Comparison of ENCODE assay signal across 1 cellular context in the genomic region with DNA sequence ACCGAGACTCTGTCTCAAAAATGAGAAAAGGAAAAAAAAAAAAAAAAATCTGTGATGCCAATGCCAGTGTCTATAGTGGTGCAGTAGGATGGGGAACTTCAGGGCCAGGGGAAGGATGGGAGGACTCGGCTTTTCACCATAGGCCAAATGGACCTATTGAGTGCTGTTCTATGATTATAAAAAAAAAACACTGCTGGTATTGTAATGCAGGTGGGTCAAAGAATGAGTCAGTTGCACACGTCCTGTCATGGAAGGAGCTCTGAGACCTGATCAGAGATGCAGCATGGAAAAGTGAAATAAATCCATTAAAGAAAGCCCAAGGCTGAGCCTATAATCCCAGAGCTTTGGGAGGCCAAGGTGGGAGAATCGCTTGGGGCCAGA.
TF ChIP-seq lines count a peak whose summit lies in the region.

No MANE protein-coding gene starts in this region.

TF ChIP-seq in IMR-90, 13 proteins besides CTCF, POLR2A, EP300 and RAD21 (continued from another document):
- TF ChIP-seq MAZ (IDR thresholded peaks at IDR 0.05; ENCODE audit: borderline replicate concordance, low read depth, low read length) (no peak), FOS (IDR thresholded peaks at IDR 0.05; ENCODE audit: low read depth, low read length) (no peak), CHD1 (IDR thresholded peaks at IDR 0.05; ENCODE audit: low read depth, low read length) (no peak), RCOR1 (IDR thresholded peaks at IDR 0.05; ENCODE audit: insufficient replicate concordance, low read length) (no peak), CEBPB (IDR thresholded peaks at IDR 0.05; ENCODE audit: low read depth, low read length) (no peak), MXI1 (IDR thresholded peaks at IDR 0.05; ENCODE audit: borderline replicate concordance, low read depth, low read length) (no peak), SMC3 (IDR thresholded peaks at IDR 0.05; ENCODE audit: low read depth, low read length) (no peak)
